In genomic region chr3:151227438-151228290, GRCh38 we compare ENCODE assay signal across 8 cellular contexts. TPM values are rescaled to one million over a fixed set of nuclear protein-coding genes. Genes with fewer than 3 reads are reported as not detected.
DNase-seq lines count a peak whose midpoint lies in the region; TF ChIP-seq lines count a peak whose summit lies in the region.

No MANE protein-coding gene starts in this region.

- H3K4me3 ChIP-seq in left ventricle myocardium inferior = no peak overlapping the region

- peak; percentile 93 for TF ChIP-seq CTCF in GM10266 (IDR thresholded peaks at IDR 0.05; ENCODE audit: control insufficient read depth, insufficient read depth, low read depth, missing control alignments)
- peak; percentile 94 for TF ChIP-seq CTCF in left ventricle myocardium inferior (IDR thresholded peaks at IDR 0.05; ENCODE audit: borderline replicate concordance)

- no peaks in the 10 kb centered on the region for H3K36me3 ChIP-seq in left ventricle myocardium inferior

- peak overlapping the region; percentile 68 for H3K27ac ChIP-seq in left ventricle myocardium inferior (replicated peaks)

- intact Hi-C loops in left ventricle myocardium inferior (cut with micrococcal nuclease) = loop anchor here (2.0 kb wide), 1 partner anchor 55 kb away; no protein-coding TSS in a partner anchor

- peak; percentile 71 for DNase-seq in GM10266 (ENCODE audit: extremely low spot score)
- peak; percentile 32 for DNase-seq in GOT3 (lab: John Stamatoyannopoulos, UW)
- peak; percentile 55 for DNase-seq in LHCN-M2 (ENCODE audit: low read depth)
- DNase-seq in T-helper 1 cell = peak; percentile 28 to 84 (median 58)
- DNase-seq in amniotic epithelial cell (ENCODE audit: low read depth) = peak; percentile 78
- peak; percentile 72 for DNase-seq in left ventricle myocardium inferior
- peak; percentile 83 for DNase-seq in retina
- DNase-seq in NCI-H1048 (lab: John Stamatoyannopoulos, UW) = no peak

- no peaks in the 10 kb centered on the region for H3K27me3 ChIP-seq in left ventricle myocardium inferior (ENCODE audit: low read depth)

- no peaks in the 10 kb centered on the region for H3K9me3 ChIP-seq in left ventricle myocardium inferior (replicated peaks)

- peaks cover 25% of the 10 kb centered on the region for H3K4me1 ChIP-seq in left ventricle myocardium inferior

RNA-seq across cellular contexts. Expression of gene GPR171, which starts 24.6 kb away (rescaled TPM):
- not detected in 2 replicates for total RNA-seq in LHCN-M2 (2014; rRNA removed)
- not detected for polyA plus RNA-seq in LHCN-M2 (2012)
- total RNA-seq in left ventricle myocardium inferior = not detected

RNA-seq across cellular contexts. Expression of gene P2RY14, which starts 50.7 kb away (rescaled TPM):
- total RNA-seq in LHCN-M2 (2014; rRNA removed) (0.19 TPM in 1 of 2 replicates, not detected in the other), left ventricle myocardium inferior (2.9 TPM)
- polyA plus RNA-seq in LHCN-M2 (2012) = not detected
